Comparison of ENCODE assay signal across 21 cellular contexts in the genomic region with DNA sequence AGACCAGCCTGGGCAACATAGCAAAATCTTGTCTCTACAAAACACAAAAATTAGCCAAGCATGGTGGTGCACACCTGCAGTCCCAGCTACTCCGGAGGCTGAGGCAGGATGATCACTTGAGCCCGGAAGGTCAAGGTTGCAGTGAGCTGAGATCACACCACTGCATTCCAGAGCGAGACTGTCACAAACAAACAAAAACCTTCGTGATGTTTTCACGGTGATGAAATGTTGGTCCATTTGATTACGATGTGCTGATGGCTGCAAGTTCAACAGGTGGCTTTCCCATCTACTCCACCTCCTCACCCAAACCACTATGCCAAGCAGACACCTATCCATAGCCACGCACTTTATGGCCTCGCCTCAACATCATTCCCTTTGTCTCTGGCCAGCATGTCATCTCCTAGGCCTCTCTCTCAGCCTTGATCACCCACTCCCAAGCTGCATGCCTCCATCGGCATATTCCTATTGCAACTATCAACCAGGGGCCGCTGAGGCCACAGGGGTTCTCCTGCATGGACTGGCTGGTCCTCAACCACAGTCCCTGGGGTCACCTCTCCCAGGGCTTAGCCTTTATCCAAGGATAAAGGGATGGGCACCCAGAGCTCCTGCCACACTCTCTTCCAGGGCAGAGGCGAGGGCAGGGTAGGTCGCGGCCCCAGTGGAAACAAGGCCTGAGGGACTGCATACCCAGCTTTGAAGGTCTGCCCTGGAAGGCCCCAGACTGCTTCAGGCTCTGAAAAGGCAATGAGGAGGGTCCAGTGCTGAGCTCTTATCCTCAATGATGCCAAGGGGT. TPM values are rescaled to one million over a fixed set of nuclear protein-coding genes. Genes with fewer than 3 reads are reported as not detected.
DNase-seq lines count a peak whose midpoint lies in the region; TF ChIP-seq lines count a peak whose summit lies in the region.
"Had no signal": no experiment of that assay in that cellular context is flagged by ENCODE, and none has a peak within 500 bp of the region (broad histone marks: within the 10 kb centered on the region; RNA-seq: fewer than 3 reads in every experiment).

No MANE protein-coding gene starts in this region.

- H3K36me3 ChIP-seq in HEK293 (ENCODE audit: control insufficient read depth in 2 of 2, insufficient read depth in 1 of 2, low read length in 2 of 2) (no peaks in the 10 kb centered on the region), esophagus muscularis mucosa (no peaks in the 10 kb centered on the region)

- peak; percentile 48 for DNase-seq in epithelial cell of esophagus (ENCODE audit: low read depth)
- DNase-seq in mesenteric fat pad (ENCODE audit: low spot score), result peak; percentile 82
- no peak for DNase-seq in activated CD8-positive, alpha-beta memory T cell treated with anti-CD3 and anti-CD28 coated beads, Interleukin-2, amount 50 U/mL, for 4 hours
- DNase-seq in activated CD4-positive, alpha-beta T cell treated with anti-CD3 and anti-CD28 coated beads, Interleukin-2, amount 50 U/mL, for 4 hours, result no peak
- DNase-seq in esophagus muscularis mucosa (ENCODE audit: extremely low spot score), result no peak
- DNase-seq: Caco-2; CD4-positive, alpha-beta T cell; DMS 273 treated with DMSO at 0.1 percent for 48 hours; DMS79 treated with DMSO at 0.1 percent for 48 hours; H9; NCI-H1092; NCI-H1436; NCI-H187 treated with DMSO at 0.1 percent for 48 hours; NCI-H2107; NCI-H774; NK-92 treated with Interleukin-12 subunit alpha and Interleukin-12 subunit beta, amount 100 ng/mL, for 24 hours; SIG-M5 had no signal

- H3K4me3 ChIP-seq in HEK293 (ENCODE audit: low read depth, low read length) (no peak overlapping the region), epithelial cell of esophagus (ENCODE audit: low read length) (no peak overlapping the region), esophagus muscularis mucosa (no peak overlapping the region)
- H3K4me3 ChIP-seq: K562 had no signal

- POLR2A ChIA-PET in HEK293 (lab: Yijun Ruan, JAX), result no interaction called here

- H3K27me3 ChIP-seq in esophagus muscularis mucosa, result peaks cover 0 to 13% (median 2%) of the 10 kb centered on the region in 4 donors

- intact Hi-C loops in esophagus muscularis mucosa (cut with DNase I), result no loop called here

- TF ChIP-seq POLR2A in esophagus muscularis mucosa (IDR thresholded peaks at IDR 0.05; ENCODE audit: low read depth), result no peak

- H3K27ac ChIP-seq in 22Rv1, result peak overlapping the region; percentile 85
- no peak overlapping the region for H3K27ac ChIP-seq in HEK293 (ENCODE audit: extremely low read depth, low read depth, low read length)
- no peak overlapping the region for H3K27ac ChIP-seq in esophagus muscularis mucosa (replicated peaks in 1 of 4)

- TF ChIP-seq CTCF in 22Rv1 (IDR thresholded peaks at IDR 0.05), result no peak
- no peak for TF ChIP-seq CTCF in HEK293 (tag by site-specific recombination; IDR thresholded peaks at IDR 0.05)
- no peak for TF ChIP-seq CTCF in epithelial cell of esophagus (IDR thresholded peaks at IDR 0.05; ENCODE audit: insufficient read depth, low read depth, low read length, missing control alignments)
- TF ChIP-seq CTCF in esophagus muscularis mucosa (IDR thresholded peaks at IDR 0.05), result no peak

- no peak for TF ChIP-seq EP300 in esophagus muscularis mucosa (IDR thresholded peaks at IDR 0.05)

- H3K4me1 ChIP-seq in HEK293 (ENCODE audit: control insufficient read depth, insufficient read depth, low read length) (no peaks in the 10 kb centered on the region), esophagus muscularis mucosa (peaks cover 4 to 15% (median 9%) of the 10 kb centered on the region in 4 donors)

- WGBS in esophagus muscularis mucosa, result 92% methylated on average over 13 of the region's 13 CpGs

- CTCF ChIA-PET in HEK293 (lab: Yijun Ruan, JAX), result interaction anchor here (0.7 to 7.8 kb wide), 12 partner anchors 11 to 278 kb away, joined by 3 to 134 read pairs (median 3); no protein-coding TSS in a partner anchor

- no peaks in the 10 kb centered on the region for H3K9me3 ChIP-seq in HEK293 (ENCODE audit: control insufficient read depth, insufficient read depth, low read depth, low read length)
- no peaks in the 10 kb centered on the region for H3K9me3 ChIP-seq in esophagus muscularis mucosa
- H3K9me3 ChIP-seq: Caco-2 had no signal

TF ChIP-seq in HEK293, 187 proteins besides CTCF, POLR2A, EP300 and RAD21:
- peak; percentile 95 for TF ChIP-seq SCRT2 (tag by site-specific recombination; IDR thresholded peaks at IDR 0.05)
- TF ChIP-seq ZNF560 (tag by site-specific recombination; IDR thresholded peaks at IDR 0.05; ENCODE audit: borderline replicate concordance), result no peak
- TF ChIP-seq ZNF394 (tag by site-specific recombination; IDR thresholded peaks at IDR 0.05; ENCODE audit: borderline replicate concordance), result peak; percentile 24; the same call in 1 of the 2 replicates
- TF ChIP-seq SCRT1 (tag by site-specific recombination; IDR thresholded peaks at IDR 0.05; ENCODE audit: borderline replicate concordance), result peak; percentile 89; the same call in 1 of the 2 replicates
TF ChIP-seq in HEK293: peak in this region for 3.

RNA-seq across cellular contexts. Expression of a gene that starts 17.1 kb away (rescaled TPM):
- total RNA-seq in mesenteric fat pad (2.9 TPM), esophagus muscularis mucosa (1 to 10 TPM; 1.3 to 3.7 (median 2.0) TPM)
- total RNA-seq: Caco-2; CD4-positive, alpha-beta T cell; H9; NCI-H460 had no signal

RNA-seq across cellular contexts. Expression of a gene that starts 19.3 kb away (rescaled TPM):
- total RNA-seq in mesenteric fat pad (not detected), esophagus muscularis mucosa (1 to 10 TPM in 1 of 4 donors, not detected in 3; 1.1 TPM)

Comparison
In these comparisons a context has a peak if more than half of its experiments do, and no peak if none do; other contexts are left out.
1. DNase-seq: peak in epithelial cell of esophagus (single experiment) and mesenteric fat pad (single experiment); none in activated CD8-positive, alpha-beta memory T cell treated with anti-CD3 and anti-CD28 coated beads, Interleukin-2, amount 50 U/mL, for 4 hours (single experiment), activated CD4-positive, alpha-beta T cell treated with anti-CD3 and anti-CD28 coated beads, Interleukin-2, amount 50 U/mL, for 4 hours (0 of 2) and esophagus muscularis mucosa (single experiment).